1 cellular context compared by ENCODE assay signal in the genomic region with DNA sequence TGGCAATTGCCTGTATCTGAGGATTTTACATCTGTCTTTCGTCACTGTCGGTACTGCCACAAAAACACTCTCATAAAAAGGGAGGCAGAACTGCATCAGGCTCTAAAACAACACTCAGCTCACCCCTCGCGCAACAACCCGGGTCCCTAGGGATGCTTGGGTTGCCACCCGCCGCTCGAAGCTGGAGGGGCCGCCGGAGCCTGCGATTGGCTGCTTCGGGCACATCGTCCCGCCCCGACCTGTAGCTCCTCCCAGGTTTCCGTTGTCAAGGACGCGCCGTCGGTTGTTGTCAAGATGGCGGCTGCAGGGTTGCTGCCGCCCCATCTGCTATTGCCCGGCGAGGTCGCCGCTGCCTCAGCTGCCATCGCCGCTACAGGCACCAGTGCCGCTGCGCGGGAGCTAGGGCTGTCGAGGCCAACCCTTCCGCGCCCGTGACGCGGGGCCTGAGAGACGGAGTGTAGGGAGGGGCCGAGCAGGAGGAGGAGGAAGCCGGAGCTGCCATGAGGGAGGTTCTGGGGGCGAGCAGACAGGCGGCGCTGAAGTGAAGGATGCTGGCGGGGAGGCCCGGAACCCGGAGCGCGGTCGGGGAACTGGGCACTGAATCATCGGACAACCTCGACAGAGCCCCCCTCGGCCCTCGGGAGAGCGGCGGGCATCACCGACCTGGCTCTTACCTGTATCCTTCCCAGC.
A peak's percentile ranks its signal among the peaks of the same experiment; 100 is the strongest.
TF ChIP-seq lines count a peak whose summit lies in the region.

A gene with protein sequence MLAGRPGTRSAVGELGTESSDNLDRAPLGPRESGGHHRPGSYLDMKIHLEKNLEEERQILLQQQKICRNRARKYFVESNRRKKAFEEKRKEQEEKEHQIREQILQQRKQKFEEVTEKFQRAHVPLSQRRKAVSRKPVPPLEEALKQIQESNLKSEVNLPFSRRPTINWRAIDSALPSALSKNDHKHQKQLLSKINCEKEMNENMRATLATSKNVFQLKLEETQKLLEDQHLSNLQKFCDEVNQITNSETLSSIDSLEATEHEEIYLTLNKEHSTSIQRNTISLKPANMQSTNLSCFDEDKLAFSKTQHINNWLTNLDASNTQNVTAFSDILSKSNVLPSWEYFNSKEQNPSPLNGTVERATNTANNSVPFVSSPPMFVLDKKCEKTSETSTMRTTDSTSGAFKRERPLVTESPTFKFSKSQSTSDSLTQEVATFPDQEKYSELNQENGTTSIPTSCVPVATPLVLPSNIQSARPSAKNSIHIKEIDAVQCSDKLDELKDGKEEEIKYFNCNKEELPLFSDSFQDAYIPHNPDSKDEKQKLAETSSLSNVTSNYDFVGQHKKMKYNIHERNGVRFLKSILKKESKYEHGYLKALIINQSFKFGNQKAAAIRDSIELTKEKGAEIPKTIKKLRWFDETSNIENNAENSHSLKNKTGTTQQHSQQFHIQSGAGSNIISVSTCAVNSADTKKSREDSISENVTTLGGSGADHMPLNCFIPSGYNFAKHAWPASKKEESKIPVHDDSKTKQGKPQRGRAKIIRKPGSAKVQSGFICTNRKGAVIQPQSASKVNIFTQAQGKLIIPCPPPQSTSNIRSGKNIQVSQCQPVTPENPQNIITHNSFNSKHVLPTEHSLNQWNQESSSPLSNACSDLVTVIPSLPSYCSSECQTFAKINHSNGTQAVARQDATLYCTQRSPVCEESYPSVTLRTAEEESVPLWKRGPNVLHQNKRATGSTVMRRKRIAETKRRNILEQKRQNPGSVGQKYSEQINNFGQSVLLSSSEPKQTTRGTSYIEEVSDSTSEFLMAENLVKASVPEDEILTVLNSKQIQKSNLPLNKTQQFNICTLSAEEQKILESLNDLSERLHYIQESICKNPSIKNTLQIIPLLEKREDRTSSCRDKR (plus strand): TSS at position 274 of the 690 bp plus-strand sequence. CDS start 275 bp downstream, at position 549.

TF ChIP-seq in HEK293, 187 proteins besides CTCF, POLR2A, EP300 and RAD21 (continued from another document and continues in another):
- TF ChIP-seq, protein P1, sequence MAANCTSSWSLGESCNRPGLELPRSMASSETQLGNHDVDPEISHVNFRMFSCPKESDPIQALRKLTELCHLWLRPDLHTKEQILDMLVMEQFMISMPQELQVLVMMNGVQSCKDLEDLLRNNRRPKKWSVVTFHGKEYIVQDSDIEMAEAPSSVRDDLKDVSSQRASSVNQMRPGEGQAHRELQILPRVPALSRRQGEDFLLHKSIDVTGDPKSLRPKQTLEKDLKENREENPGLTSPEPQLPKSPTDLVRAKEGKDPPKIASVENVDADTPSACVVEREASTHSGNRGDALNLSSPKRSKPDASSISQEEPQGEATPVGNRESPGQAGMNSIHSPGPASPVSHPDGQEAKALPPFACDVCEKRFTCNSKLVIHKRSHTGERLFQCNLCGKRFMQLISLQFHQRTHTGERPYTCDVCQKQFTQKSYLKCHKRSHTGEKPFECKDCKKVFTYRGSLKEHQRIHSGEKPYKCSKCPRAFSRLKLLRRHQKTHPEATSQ (tag by site-specific recombination; IDR thresholded peaks at IDR 0.05): peak; percentile 75; the same call in 1 of the 2 replicates
- 0 out of 2 replicates have a peak, but pooled peaks have one; percentile 44 for TF ChIP-seq KLF16 (tag by site-specific recombination; IDR thresholded peaks at IDR 0.05)
- TF ChIP-seq ZBTB8A (tag by site-specific recombination; IDR thresholded peaks at IDR 0.05): peak; percentile 81
- TF ChIP-seq ZNF777 (tag by site-specific recombination; IDR thresholded peaks at IDR 0.05; ENCODE audit: borderline replicate concordance): peak; percentile 44; the same call in 1 of the 2 replicates
- no peak for TF ChIP-seq BCL11B (tag by site-specific recombination; IDR thresholded peaks at IDR 0.05; ENCODE audit: low read depth)
- TF ChIP-seq ZSCAN30 (tag by site-specific recombination; IDR thresholded peaks at IDR 0.05): peak; percentile 43; the same call in 1 of the 2 replicates
- TF ChIP-seq ZBTB17 (tag by site-specific recombination; IDR thresholded peaks at IDR 0.05): peak; percentile 79
- peak; percentile 73 for TF ChIP-seq GLIS2 (tag by site-specific recombination; IDR thresholded peaks at IDR 0.05)
- TF ChIP-seq, protein P2, sequence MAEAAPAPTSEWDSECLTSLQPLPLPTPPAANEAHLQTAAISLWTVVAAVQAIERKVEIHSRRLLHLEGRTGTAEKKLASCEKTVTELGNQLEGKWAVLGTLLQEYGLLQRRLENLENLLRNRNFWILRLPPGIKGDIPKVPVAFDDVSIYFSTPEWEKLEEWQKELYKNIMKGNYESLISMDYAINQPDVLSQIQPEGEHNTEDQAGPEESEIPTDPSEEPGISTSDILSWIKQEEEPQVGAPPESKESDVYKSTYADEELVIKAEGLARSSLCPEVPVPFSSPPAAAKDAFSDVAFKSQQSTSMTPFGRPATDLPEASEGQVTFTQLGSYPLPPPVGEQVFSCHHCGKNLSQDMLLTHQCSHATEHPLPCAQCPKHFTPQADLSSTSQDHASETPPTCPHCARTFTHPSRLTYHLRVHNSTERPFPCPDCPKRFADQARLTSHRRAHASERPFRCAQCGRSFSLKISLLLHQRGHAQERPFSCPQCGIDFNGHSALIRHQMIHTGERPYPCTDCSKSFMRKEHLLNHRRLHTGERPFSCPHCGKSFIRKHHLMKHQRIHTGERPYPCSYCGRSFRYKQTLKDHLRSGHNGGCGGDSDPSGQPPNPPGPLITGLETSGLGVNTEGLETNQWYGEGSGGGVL (tag by site-specific recombination; IDR thresholded peaks at IDR 0.05): peak; percentile 88
- TF ChIP-seq SCRT2 (tag by site-specific recombination; IDR thresholded peaks at IDR 0.05): peak; percentile 96
- TF ChIP-seq ZNF239 (tag by site-specific recombination; IDR thresholded peaks at IDR 0.05): no peak
- TF ChIP-seq OSR2 (tag by site-specific recombination; IDR thresholded peaks at IDR 0.05): peak; percentile 71
- TF ChIP-seq, protein P3, sequence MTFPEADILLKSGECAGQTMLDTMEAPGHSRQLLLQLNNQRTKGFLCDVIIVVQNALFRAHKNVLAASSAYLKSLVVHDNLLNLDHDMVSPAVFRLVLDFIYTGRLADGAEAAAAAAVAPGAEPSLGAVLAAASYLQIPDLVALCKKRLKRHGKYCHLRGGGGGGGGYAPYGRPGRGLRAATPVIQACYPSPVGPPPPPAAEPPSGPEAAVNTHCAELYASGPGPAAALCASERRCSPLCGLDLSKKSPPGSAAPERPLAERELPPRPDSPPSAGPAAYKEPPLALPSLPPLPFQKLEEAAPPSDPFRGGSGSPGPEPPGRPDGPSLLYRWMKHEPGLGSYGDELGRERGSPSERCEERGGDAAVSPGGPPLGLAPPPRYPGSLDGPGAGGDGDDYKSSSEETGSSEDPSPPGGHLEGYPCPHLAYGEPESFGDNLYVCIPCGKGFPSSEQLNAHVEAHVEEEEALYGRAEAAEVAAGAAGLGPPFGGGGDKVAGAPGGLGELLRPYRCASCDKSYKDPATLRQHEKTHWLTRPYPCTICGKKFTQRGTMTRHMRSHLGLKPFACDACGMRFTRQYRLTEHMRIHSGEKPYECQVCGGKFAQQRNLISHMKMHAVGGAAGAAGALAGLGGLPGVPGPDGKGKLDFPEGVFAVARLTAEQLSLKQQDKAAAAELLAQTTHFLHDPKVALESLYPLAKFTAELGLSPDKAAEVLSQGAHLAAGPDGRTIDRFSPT (tag by site-specific recombination; IDR thresholded peaks at IDR 0.05): peak; percentile 72
- no peak for TF ChIP-seq ZNF138 (tag by site-specific recombination; IDR thresholded peaks at IDR 0.05; ENCODE audit: borderline replicate concordance)
- no peak for TF ChIP-seq ZNF785 (tag by site-specific recombination; IDR thresholded peaks at IDR 0.05)
- TF ChIP-seq ZNF211 (tag by site-specific recombination; IDR thresholded peaks at IDR 0.05; ENCODE audit: low read depth): no peak
- TF ChIP-seq, protein P4, sequence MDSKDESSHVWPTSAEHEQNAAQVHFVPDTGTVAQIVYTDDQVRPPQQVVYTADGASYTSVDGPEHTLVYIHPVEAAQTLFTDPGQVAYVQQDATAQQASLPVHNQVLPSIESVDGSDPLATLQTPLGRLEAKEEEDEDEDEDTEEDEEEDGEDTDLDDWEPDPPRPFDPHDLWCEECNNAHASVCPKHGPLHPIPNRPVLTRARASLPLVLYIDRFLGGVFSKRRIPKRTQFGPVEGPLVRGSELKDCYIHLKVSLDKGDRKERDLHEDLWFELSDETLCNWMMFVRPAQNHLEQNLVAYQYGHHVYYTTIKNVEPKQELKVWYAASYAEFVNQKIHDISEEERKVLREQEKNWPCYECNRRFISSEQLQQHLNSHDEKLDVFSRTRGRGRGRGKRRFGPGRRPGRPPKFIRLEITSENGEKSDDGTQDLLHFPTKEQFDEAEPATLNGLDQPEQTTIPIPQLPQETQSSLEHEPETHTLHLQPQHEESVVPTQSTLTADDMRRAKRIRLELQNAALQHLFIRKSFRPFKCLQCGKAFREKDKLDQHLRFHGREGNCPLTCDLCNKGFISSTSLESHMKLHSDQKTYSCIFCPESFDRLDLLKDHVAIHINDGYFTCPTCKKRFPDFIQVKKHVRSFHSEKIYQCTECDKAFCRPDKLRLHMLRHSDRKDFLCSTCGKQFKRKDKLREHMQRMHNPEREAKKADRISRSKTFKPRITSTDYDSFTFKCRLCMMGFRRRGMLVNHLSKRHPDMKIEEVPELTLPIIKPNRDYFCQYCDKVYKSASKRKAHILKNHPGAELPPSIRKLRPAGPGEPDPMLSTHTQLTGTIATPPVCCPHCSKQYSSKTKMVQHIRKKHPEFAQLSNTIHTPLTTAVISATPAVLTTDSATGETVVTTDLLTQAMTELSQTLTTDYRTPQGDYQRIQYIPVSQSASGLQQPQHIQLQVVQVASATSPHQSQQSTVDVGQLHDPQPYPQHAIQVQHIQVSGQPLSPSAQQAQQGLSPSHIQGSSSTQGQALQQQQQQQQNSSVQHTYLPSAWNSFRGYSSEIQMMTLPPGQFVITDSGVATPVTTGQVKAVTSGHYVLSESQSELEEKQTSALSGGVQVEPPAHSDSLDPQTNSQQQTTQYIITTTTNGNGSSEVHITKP (tag by site-specific recombination; IDR thresholded peaks at IDR 0.05): 0 out of 2 replicates have a peak, but pooled peaks have one; percentile 55
- peak; percentile 76 for TF ChIP-seq YY2 (tag by site-specific recombination; IDR thresholded peaks at IDR 0.05)
- TF ChIP-seq ZNF747 (tag by site-specific recombination; IDR thresholded peaks at IDR 0.05): no peak
- peak; percentile 90 for TF ChIP-seq ZNF423 (tag by site-specific recombination; IDR thresholded peaks at IDR 0.05)
- peak; percentile 45 for TF ChIP-seq ZFHX2 (tag by site-specific recombination; conservative IDR thresholded peaks at IDR 0.05)
- TF ChIP-seq ZNF2 (tag by site-specific recombination; IDR thresholded peaks at IDR 0.05): peak; percentile 69
- TF ChIP-seq ZNF335 (tag by site-specific recombination; conservative IDR thresholded peaks at IDR 0.05): peak; percentile 78
- no peak for TF ChIP-seq ZNF266 (tag by site-specific recombination; IDR thresholded peaks at IDR 0.05; ENCODE audit: low read depth)
- TF ChIP-seq GLIS1 (tag by site-specific recombination; IDR thresholded peaks at IDR 0.05): peak; percentile 60
- no peak for TF ChIP-seq ZNF514 (tag by site-specific recombination; IDR thresholded peaks at IDR 0.05)
- TF ChIP-seq SCRT1 (tag by site-specific recombination; IDR thresholded peaks at IDR 0.05; ENCODE audit: borderline replicate concordance): peak; percentile 91
- TF ChIP-seq, protein P5, sequence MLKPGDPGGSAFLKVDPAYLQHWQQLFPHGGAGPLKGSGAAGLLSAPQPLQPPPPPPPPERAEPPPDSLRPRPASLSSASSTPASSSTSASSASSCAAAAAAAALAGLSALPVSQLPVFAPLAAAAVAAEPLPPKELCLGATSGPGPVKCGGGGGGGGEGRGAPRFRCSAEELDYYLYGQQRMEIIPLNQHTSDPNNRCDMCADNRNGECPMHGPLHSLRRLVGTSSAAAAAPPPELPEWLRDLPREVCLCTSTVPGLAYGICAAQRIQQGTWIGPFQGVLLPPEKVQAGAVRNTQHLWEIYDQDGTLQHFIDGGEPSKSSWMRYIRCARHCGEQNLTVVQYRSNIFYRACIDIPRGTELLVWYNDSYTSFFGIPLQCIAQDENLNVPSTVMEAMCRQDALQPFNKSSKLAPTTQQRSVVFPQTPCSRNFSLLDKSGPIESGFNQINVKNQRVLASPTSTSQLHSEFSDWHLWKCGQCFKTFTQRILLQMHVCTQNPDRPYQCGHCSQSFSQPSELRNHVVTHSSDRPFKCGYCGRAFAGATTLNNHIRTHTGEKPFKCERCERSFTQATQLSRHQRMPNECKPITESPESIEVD (tag by site-specific recombination; IDR thresholded peaks at IDR 0.05): peak; percentile 58
- TF ChIP-seq SP3 (tag by site-specific recombination; IDR thresholded peaks at IDR 0.05): peak; percentile 73
- TF ChIP-seq ZNF660 (tag by site-specific recombination; IDR thresholded peaks at IDR 0.05): 0 out of 2 replicates have a peak, but pooled peaks have one; percentile 16
- TF ChIP-seq ZNF76 (tag by site-specific recombination; IDR thresholded peaks at IDR 0.05; ENCODE audit: borderline replicate concordance, low read depth): peak; percentile 53; the same call in 1 of the 2 replicates
- peak; percentile 77 for TF ChIP-seq YY1 (tag by site-specific recombination; IDR thresholded peaks at IDR 0.05)
- no peak for TF ChIP-seq ZNF169 (tag by site-specific recombination; IDR thresholded peaks at IDR 0.05)
- TF ChIP-seq, protein P6, sequence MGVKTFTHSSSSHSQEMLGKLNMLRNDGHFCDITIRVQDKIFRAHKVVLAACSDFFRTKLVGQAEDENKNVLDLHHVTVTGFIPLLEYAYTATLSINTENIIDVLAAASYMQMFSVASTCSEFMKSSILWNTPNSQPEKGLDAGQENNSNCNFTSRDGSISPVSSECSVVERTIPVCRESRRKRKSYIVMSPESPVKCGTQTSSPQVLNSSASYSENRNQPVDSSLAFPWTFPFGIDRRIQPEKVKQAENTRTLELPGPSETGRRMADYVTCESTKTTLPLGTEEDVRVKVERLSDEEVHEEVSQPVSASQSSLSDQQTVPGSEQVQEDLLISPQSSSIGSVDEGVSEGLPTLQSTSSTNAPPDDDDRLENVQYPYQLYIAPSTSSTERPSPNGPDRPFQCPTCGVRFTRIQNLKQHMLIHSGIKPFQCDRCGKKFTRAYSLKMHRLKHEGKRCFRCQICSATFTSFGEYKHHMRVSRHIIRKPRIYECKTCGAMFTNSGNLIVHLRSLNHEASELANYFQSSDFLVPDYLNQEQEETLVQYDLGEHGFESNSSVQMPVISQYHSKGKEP (tag by site-specific recombination; IDR thresholded peaks at IDR 0.05): peak; percentile 65; the same call in 1 of the 2 replicates
- TF ChIP-seq, protein P7, sequence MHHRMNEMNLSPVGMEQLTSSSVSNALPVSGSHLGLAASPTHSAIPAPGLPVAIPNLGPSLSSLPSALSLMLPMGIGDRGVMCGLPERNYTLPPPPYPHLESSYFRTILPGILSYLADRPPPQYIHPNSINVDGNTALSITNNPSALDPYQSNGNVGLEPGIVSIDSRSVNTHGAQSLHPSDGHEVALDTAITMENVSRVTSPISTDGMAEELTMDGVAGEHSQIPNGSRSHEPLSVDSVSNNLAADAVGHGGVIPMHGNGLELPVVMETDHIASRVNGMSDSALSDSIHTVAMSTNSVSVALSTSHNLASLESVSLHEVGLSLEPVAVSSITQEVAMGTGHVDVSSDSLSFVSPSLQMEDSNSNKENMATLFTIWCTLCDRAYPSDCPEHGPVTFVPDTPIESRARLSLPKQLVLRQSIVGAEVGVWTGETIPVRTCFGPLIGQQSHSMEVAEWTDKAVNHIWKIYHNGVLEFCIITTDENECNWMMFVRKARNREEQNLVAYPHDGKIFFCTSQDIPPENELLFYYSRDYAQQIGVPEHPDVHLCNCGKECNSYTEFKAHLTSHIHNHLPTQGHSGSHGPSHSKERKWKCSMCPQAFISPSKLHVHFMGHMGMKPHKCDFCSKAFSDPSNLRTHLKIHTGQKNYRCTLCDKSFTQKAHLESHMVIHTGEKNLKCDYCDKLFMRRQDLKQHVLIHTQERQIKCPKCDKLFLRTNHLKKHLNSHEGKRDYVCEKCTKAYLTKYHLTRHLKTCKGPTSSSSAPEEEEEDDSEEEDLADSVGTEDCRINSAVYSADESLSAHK (tag by site-specific recombination; IDR thresholded peaks at IDR 0.05): no peak
- TF ChIP-seq ZBTB20 (tag by site-specific recombination; IDR thresholded peaks at IDR 0.05): peak; percentile 85
- no peak for TF ChIP-seq ZNF157 (tag by site-specific recombination; IDR thresholded peaks at IDR 0.05)
